ENCODE assay signal across 8 cellular contexts in the genomic region with DNA sequence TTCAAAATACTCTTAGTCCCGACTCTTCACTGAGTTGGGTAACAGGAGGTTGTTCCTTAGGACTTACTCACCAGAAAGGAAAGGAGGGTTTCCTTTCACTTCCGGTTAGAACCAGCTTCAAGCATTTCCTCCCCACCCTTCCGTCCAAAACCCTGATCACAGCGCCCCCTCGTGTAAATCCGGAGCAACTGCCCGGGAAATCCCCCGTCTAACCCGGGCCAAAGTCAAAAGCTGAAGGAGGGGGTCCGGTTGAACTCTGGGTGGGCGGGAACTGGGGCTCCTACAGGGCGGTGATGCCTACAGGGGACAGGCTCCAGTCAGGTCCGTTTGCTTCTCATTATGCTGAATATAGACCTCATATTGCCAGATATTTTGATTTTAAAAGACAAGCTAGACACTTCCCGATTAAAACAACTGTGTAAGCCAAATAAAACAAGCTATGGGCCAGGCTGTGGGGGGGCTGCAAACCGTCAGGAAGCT. TPM values are rescaled to one million over a fixed set of nuclear protein-coding genes. Genes with fewer than 3 reads are reported as not detected.
DNase-seq lines count a peak whose midpoint lies in the region; ATAC-seq and TF ChIP-seq lines count a peak whose summit lies in the region.

No MANE protein-coding gene starts in this region.

- POLR2A ChIA-PET in PC-9 (lab: Charles Lee; ENCODE audit: unreplicated experiment) = interaction anchor here (0.5 to 0.7 kb wide), 5 partner anchors 15 to 1408 kb away, joined by 3 to 13 read pairs (median 4); a partner anchor contains a TSS

- H3K36me3 ChIP-seq in PC-9 (ENCODE audit: low read depth) (no peaks in the 10 kb centered on the region), fibroblast of lung (ENCODE audit: control insufficient read depth, insufficient read depth, low read length) (no peaks in the 10 kb centered on the region)

- DNase-seq in DMS 273 treated with DMSO at 0.1 percent for 48 hours (lab: John Stamatoyannopoulos, UW) (peak; percentile 70), HuH-7.5 (ENCODE audit: low spot score) (peak; percentile 66), PC-9 (peak; percentile 71 to 74), fibroblast of lung (ENCODE audit: low read depth in 2 of 2) (peak; percentile 80 to 94), nephron progenitor cell (peak; percentile 79)
- peak; percentile 71 for DNase-seq in activated T-cell treated with anti-CD3 and anti-CD28 coated beads, Interleukin-2, amount 50 U/mL, for 1 hour
- peak; percentile 46 for DNase-seq in stimulated activated naive CD4-positive, alpha-beta T cell treated with Interleukin-2 at 50 U/mL for 16 hours (lab: John Stamatoyannopoulos, UW)

- H3K27me3 ChIP-seq in PC-9 (ENCODE audit: insufficient read depth, low read depth) = no peaks in the 10 kb centered on the region
- H3K27me3 ChIP-seq in fibroblast of lung (ENCODE audit: control insufficient read depth, insufficient read depth, low read length) = no peaks in the 10 kb centered on the region

- no peaks in the 10 kb centered on the region for H3K36me3 Mint-ChIP-seq in nephron progenitor cell (ENCODE audit: low read depth)

- H3K4me2 ChIP-seq in PC-9 = peak overlapping the region; percentile 41
- H3K4me2 ChIP-seq in fibroblast of lung (ENCODE audit: extremely low read depth, insufficient read depth, low read length) = peak overlapping the region; percentile 7

- no peak overlapping the region for H3K9ac ChIP-seq in fibroblast of lung (ENCODE audit: insufficient read depth, low read length)

- H3K79me2 ChIP-seq in PC-9 (ENCODE audit: low read depth) (no peaks in the 10 kb centered on the region), fibroblast of lung (ENCODE audit: control insufficient read depth, insufficient read depth, low read length) (no peaks in the 10 kb centered on the region)

- no peaks in the 10 kb centered on the region for H3K4me1 Mint-ChIP-seq in nephron progenitor cell

- H3K4me3 Mint-ChIP-seq in nephron progenitor cell = no peak overlapping the region

- no peaks in the 10 kb centered on the region for H3K9me3 ChIP-seq in PC-9 (ENCODE audit: insufficient read depth, low read depth)
- H3K9me3 ChIP-seq in fibroblast of lung (ENCODE audit: control insufficient read depth, insufficient read depth, low read depth, low read length) = no peaks in the 10 kb centered on the region

- H3K4me1 ChIP-seq in PC-9 (replicated peaks; ENCODE audit: insufficient read depth) (peaks cover 20% of the 10 kb centered on the region), fibroblast of lung (ENCODE audit: control insufficient read depth, extremely low read depth, insufficient read depth, low read length) (peaks cover 18% of the 10 kb centered on the region)

- BruUV-seq in PC-9 (replicated peaks; lab: Mats Ljungman, UMichigan) = no TSS peak

- ATAC-seq in GM21528 (IDR thresholded peaks at IDR 0.05; ENCODE audit: low FRiP score, unreplicated experiment) = peak; percentile 91

- H3K27me3 Mint-ChIP-seq in nephron progenitor cell (ENCODE audit: low read depth, poor library complexity) = peaks cover 17% of the 10 kb centered on the region

- H3K4me3 ChIP-seq in PC-9 = no peak overlapping the region
- H3K4me3 ChIP-seq in fibroblast of lung (replicated peaks in 1 of 4; ENCODE audit: control extremely low read depth in 1 of 4, insufficient read depth in 1 of 4, low read depth in 3 of 4, low read length in 4 of 4) = peak overlapping the region in 2 of 4 experiments; percentile 4 to 37

- H3K27ac Mint-ChIP-seq in nephron progenitor cell = no peak overlapping the region

- no peaks in the 10 kb centered on the region for H3K9me2 ChIP-seq in PC-9 (ENCODE audit: insufficient read depth)

- TF ChIP-seq CTCF in PC-9 (conservative IDR thresholded peaks at IDR 0.05) = peak; percentile 89
- TF ChIP-seq CTCF in fibroblast of lung (conservative IDR thresholded peaks at IDR 0.05 in 1 of 2, IDR thresholded peaks at IDR 0.05 in 1 of 2; ENCODE audit: low read depth in 1 of 2, low read length in 2 of 2) = peak; percentile 83 to 88
- TF ChIP-seq CTCF in nephron progenitor cell (IDR thresholded peaks at IDR 0.05) = peak; percentile 67

- H4K20me1 ChIP-seq in PC-9 (ENCODE audit: insufficient read depth) (no peaks in the 10 kb centered on the region), fibroblast of lung (ENCODE audit: control insufficient read depth, extremely low read depth, insufficient read depth, low read length) (no peaks in the 10 kb centered on the region)

- peaks cover 10% of the 10 kb centered on the region for H3K9me3 Mint-ChIP-seq in nephron progenitor cell

- H3F3A ChIP-seq in PC-9 (ENCODE audit: insufficient read depth, low read depth) = peaks cover 10% of the 10 kb centered on the region

- H2AFZ ChIP-seq in PC-9 = peak overlapping the region; percentile 42; the same call in 1 of the 2 replicates
- peak overlapping the region; percentile 62 for H2AFZ ChIP-seq in fibroblast of lung (ENCODE audit: low read length)

- H3K27ac ChIP-seq in PC-9 (no peak overlapping the region), fibroblast of lung (ENCODE audit: insufficient read depth, low read length) (no peak overlapping the region)

- intact Hi-C loops in PC-9 (cut with micrococcal nuclease; ENCODE audit: unreplicated experiment) = loop anchor here (1.0 to 2.0 kb wide), 3 partner anchors 42 to 452 kb away; a partner anchor contains a TSS

- CTCF ChIA-PET in PC-9 (lab: Charles Lee) = interaction anchor here (0.5 to 3.1 kb wide), 22 partner anchors 15 to 1533 kb away, joined by 3 to 17 read pairs (median 4); a partner anchor contains a TSS

RNA-seq across cellular contexts. Expression of a gene that starts 15.0 kb away (rescaled TPM):
- total RNA-seq in PC-9 (2021) (23.1 and 32.2 TPM in 2 replicates), fibroblast of lung (9.0 and 12.6 TPM in 2 replicates)
- polyA plus RNA-seq in fibroblast of lung = 7.3 and 14.5 TPM in 2 replicates
- 5.3 and 10.2 TPM in 2 replicates for polyA plus RNA-seq in fibroblast of lung (2012)
- polyA minus RNA-seq in fibroblast of lung (ENCODE audit: low replicate concordance) = 1.1 and 9.6 TPM in 2 replicates

RNA-seq across cellular contexts. Expression of a gene that starts 43.0 kb away (rescaled TPM):
- total RNA-seq in PC-9 (2021) = 5.6 and 6.5 TPM in 2 replicates
- 2.1 and 3.3 TPM in 2 replicates for total RNA-seq in fibroblast of lung
- 0.63 and 2.2 TPM in 2 replicates for polyA plus RNA-seq in fibroblast of lung
- polyA plus RNA-seq in fibroblast of lung (2012) = 0.86 and 1.8 TPM in 2 replicates
- 0.44 and 1.8 TPM in 2 replicates for polyA minus RNA-seq in fibroblast of lung (ENCODE audit: low replicate concordance)

RNA-seq across cellular contexts. Expression of a gene that starts 53.6 kb away (rescaled TPM):
- 54.4 and 72.5 TPM in 2 replicates for total RNA-seq in PC-9 (2021)
- total RNA-seq in fibroblast of lung = 9.6 and 9.8 TPM in 2 replicates
- polyA plus RNA-seq in fibroblast of lung = 1.8 and 2.8 TPM in 2 replicates
- polyA plus RNA-seq in fibroblast of lung (2012) = 1.4 and 2.7 TPM in 2 replicates
- 1.1 TPM in 1 of 2 replicates, not detected in the other for polyA minus RNA-seq in fibroblast of lung (ENCODE audit: low replicate concordance)
